In genomic region chr14:91873476-91874265, GRCh38 we compare ENCODE assay signal across 8 cellular contexts. TPM values are rescaled to one million over a fixed set of nuclear protein-coding genes. Genes with fewer than 3 reads are reported as not detected.
DNase-seq lines count a peak whose midpoint lies in the region; ATAC-seq and TF ChIP-seq lines count a peak whose summit lies in the region.

No MANE protein-coding gene starts in this region.

- peak overlapping the region; percentile 75 for H3K4me3 Mint-ChIP-seq in activated T-helper 1 cell treated with anti-CD3 and anti-CD28 coated beads, Interleukin-12 subunit alpha, Interleukin-12 subunit beta, Interleukin-2, Interleukin-4 antibody, amounts not matched to agents 30 ng/mL and 10 ng/mL and 1 ng/mL, durations not matched to agents 14 hours and 24 hours and 36 hours

- peak; percentile 73 for ATAC-seq in GM21529 (IDR thresholded peaks at IDR 0.05; ENCODE audit: unreplicated experiment)

- H3K36me3 Mint-ChIP-seq in activated T-helper 1 cell treated with anti-CD3 and anti-CD28 coated beads, Interleukin-12 subunit alpha, Interleukin-12 subunit beta, Interleukin-2, Interleukin-4 antibody, amounts not matched to agents 30 ng/mL and 10 ng/mL and 1 ng/mL, durations not matched to agents 14 hours and 24 hours and 36 hours (ENCODE audit: low read depth) = peaks cover 2% of the 10 kb centered on the region

- DNase-seq in GM10266 (ENCODE audit: extremely low spot score) (peak; percentile 41), NCI-H526 (lab: John Stamatoyannopoulos, UW) (no peak), OCI-M1 (lab: John Stamatoyannopoulos, UW) (no peak), NCI-H1417 treated with DMSO at 0.1 percent for 48 hours (lab: John Stamatoyannopoulos, UW) (no peak)
- DNase-seq in activated T-helper 1 cell treated with anti-CD3 and anti-CD28 coated beads, Interleukin-12 subunit alpha, Interleukin-12 subunit beta, Interleukin-2, Interleukin-4 antibody, amounts not matched to agents 30 ng/mL and 10 ng/mL and 1 ng/mL, durations not matched to agents 14 hours and 24 hours and 36 hours (ENCODE audit: low spot score) = peak; percentile 81

- peaks cover 95% of the 10 kb centered on the region for H3K4me1 Mint-ChIP-seq in activated T-helper 1 cell treated with anti-CD3 and anti-CD28 coated beads, Interleukin-12 subunit alpha, Interleukin-12 subunit beta, Interleukin-2, Interleukin-4 antibody, amounts not matched to agents 30 ng/mL and 10 ng/mL and 1 ng/mL, durations not matched to agents 14 hours and 24 hours and 36 hours (ENCODE audit: low read depth)

- H4K20me1 ChIP-seq in Loucy (ENCODE audit: insufficient read depth, low read length, poor library complexity, severe bottlenecking) = no peaks in the 10 kb centered on the region

- TF ChIP-seq CTCF in GM10266 (IDR thresholded peaks at IDR 0.05; ENCODE audit: control insufficient read depth, insufficient read depth, low read depth, missing control alignments) = no peak
- no peak for TF ChIP-seq CTCF in Loucy (conservative IDR thresholded peaks at IDR 0.05; ENCODE audit: low read length)

- peak overlapping the region; percentile 64 for H3K9ac ChIP-seq in Loucy (ENCODE audit: low read depth, low read length, poor library complexity, severe bottlenecking)

- H3F3A ChIP-seq in Loucy (ENCODE audit: low read depth) = no peaks in the 10 kb centered on the region

- H3K27ac Mint-ChIP-seq in activated T-helper 1 cell treated with anti-CD3 and anti-CD28 coated beads, Interleukin-12 subunit alpha, Interleukin-12 subunit beta, Interleukin-2, Interleukin-4 antibody, amounts not matched to agents 30 ng/mL and 10 ng/mL and 1 ng/mL, durations not matched to agents 14 hours and 24 hours and 36 hours = peak overlapping the region; percentile 92

- no peak overlapping the region for H2AFZ ChIP-seq in Loucy (ENCODE audit: low read length)

- H3K27me3 Mint-ChIP-seq in activated T-helper 1 cell treated with anti-CD3 and anti-CD28 coated beads, Interleukin-12 subunit alpha, Interleukin-12 subunit beta, Interleukin-2, Interleukin-4 antibody, amounts not matched to agents 30 ng/mL and 10 ng/mL and 1 ng/mL, durations not matched to agents 14 hours and 24 hours and 36 hours (ENCODE audit: insufficient read depth) = peaks cover 2% of the 10 kb centered on the region

- H3K9me2 ChIP-seq in Loucy (replicated peaks; ENCODE audit: low read depth, low read length) = no peaks in the 10 kb centered on the region

- no peaks in the 10 kb centered on the region for H3K79me2 ChIP-seq in Loucy (ENCODE audit: insufficient read depth, low read length)

- H3K4me1 ChIP-seq in Loucy (ENCODE audit: insufficient read depth, low read length, poor library complexity, severe bottlenecking) (peaks cover 66% of the 10 kb centered on the region), muscle layer of duodenum (ENCODE audit: control insufficient read depth in 1 of 2, insufficient read depth in 2 of 2, low read length in 2 of 2) (peaks cover 6% of the 10 kb centered on the region in 2 donors)

- peak overlapping the region; percentile 67 for H3K4me2 ChIP-seq in Loucy (ENCODE audit: low read depth, low read length, poor library complexity, severe bottlenecking)

- H3K27me3 ChIP-seq in Loucy (ENCODE audit: insufficient read depth, low read length, poor library complexity, severe bottlenecking) = no peaks in the 10 kb centered on the region
- no peaks in the 10 kb centered on the region for H3K27me3 ChIP-seq in muscle layer of duodenum (ENCODE audit: low read depth, low read length)

- H3K36me3 ChIP-seq in Loucy (ENCODE audit: insufficient read depth, low read length) (no peaks in the 10 kb centered on the region), muscle layer of duodenum (ENCODE audit: control insufficient read depth in 1 of 2, insufficient read depth in 2 of 2, low read length in 2 of 2) (peaks cover 12 to 37% of the 10 kb centered on the region in 2 donors)

- no peaks in the 10 kb centered on the region for H3K9me3 Mint-ChIP-seq in activated T-helper 1 cell treated with anti-CD3 and anti-CD28 coated beads, Interleukin-12 subunit alpha, Interleukin-12 subunit beta, Interleukin-2, Interleukin-4 antibody, amounts not matched to agents 30 ng/mL and 10 ng/mL and 1 ng/mL, durations not matched to agents 14 hours and 24 hours and 36 hours

- H3K9me3 ChIP-seq in Loucy (ENCODE audit: insufficient read depth, low read depth, low read length) = no peaks in the 10 kb centered on the region
- no peaks in the 10 kb centered on the region for H3K9me3 ChIP-seq in muscle layer of duodenum (ENCODE audit: control insufficient read depth in 1 of 2, low read length in 2 of 2)

- intact Hi-C loops in activated T-helper 1 cell treated with anti-CD3 and anti-CD28 coated beads, Interleukin-12 subunit alpha, Interleukin-12 subunit beta, Interleukin-2, Interleukin-4 antibody, amounts not matched to agents 30 ng/mL and 10 ng/mL and 1 ng/mL, durations not matched to agents 14 hours and 24 hours and 36 hours (cut with micrococcal nuclease) = loop anchor here (1.0 to 10.0 kb wide), 11 partner anchors 8 to 681 kb away; partner anchors contain the start of genes ATXN3, GPR68 and TRIP11

- H3K27ac ChIP-seq in muscle layer of duodenum (ENCODE audit: low read length) = peak overlapping the region; percentile 72

- H3K4me3 ChIP-seq in Loucy (ENCODE audit: low read length, poor library complexity, severe bottlenecking) (peak overlapping the region; percentile 50), muscle layer of duodenum (ENCODE audit: low read depth in 1 of 2, low read length in 2 of 2) (no peak overlapping the region)

RNA-seq across cellular contexts. Expression of gene TC2N, which starts 6.3 kb away (rescaled TPM):
- 21.5 and 27.2 TPM in 2 replicates for total RNA-seq in activated T-helper 1 cell treated with anti-CD3 and anti-CD28 coated beads, Interleukin-12 subunit alpha, Interleukin-12 subunit beta, Interleukin-2, Interleukin-4 antibody, amounts not matched to agents 30 ng/mL and 10 ng/mL and 1 ng/mL, durations not matched to agents 14 hours and 24 hours and 36 hours

Comparison
In these comparisons a context has a peak if more than half of its experiments do, and no peak if none do; other contexts are left out.
1. DNase-seq: peak in GM10266 (single experiment) and activated T-helper 1 cell treated with anti-CD3 and anti-CD28 coated beads, Interleukin-12 subunit alpha, Interleukin-12 subunit beta, Interleukin-2, Interleukin-4 antibody, amounts not matched to agents 30 ng/mL and 10 ng/mL and 1 ng/mL, durations not matched to agents 14 hours and 24 hours and 36 hours (single experiment); none in NCI-H526 (0 of 2), OCI-M1 (single experiment) and NCI-H1417 treated with DMSO at 0.1 percent for 48 hours (single experiment).